Comparison of ENCODE assay signal across 7 cellular contexts in the genomic region with DNA sequence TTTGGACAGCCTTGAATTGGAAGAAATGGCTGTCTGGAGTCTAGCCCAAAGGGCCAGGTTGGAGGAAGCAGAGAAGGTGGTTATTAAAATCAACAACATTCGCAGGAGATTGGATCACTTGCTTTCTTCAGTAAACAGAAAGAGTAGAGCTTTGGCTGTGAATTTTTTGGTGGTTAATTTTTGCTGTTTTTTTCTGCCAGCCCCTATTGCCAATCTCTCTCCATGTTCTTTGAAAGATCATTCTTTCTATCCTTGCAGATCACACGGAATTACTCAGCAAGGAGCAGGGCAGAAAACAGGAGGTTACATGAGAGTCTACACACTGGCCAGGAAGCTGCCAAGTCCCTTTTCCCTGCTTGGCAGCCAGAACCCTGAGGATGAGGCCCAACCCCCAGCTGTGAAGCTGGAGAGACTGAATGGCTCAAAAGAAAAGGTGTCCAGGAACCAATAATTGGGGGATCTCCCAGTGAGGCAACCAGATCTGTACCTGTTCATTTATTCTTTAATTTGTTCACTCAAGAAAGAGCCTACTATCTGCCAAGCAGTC. TPM values are rescaled to one million over a fixed set of nuclear protein-coding genes. Genes with fewer than 3 reads are reported as not detected.
A peak's percentile ranks its signal among the peaks of the same experiment; 100 is the strongest.
DNase-seq lines count a peak whose midpoint lies in the region; ATAC-seq, FAIRE-seq and TF ChIP-seq lines count a peak whose summit lies in the region.

No MANE protein-coding gene starts in this region.

- H3K4me1 ChIP-seq in kidney (ENCODE audit: control insufficient read depth in 1 of 2, insufficient read depth in 1 of 2, low read depth in 1 of 2, low read length in 2 of 2) (peaks cover 33 to 51% of the 10 kb centered on the region in 2 donors), stomach smooth muscle (ENCODE audit: control insufficient read depth, insufficient read depth, low read length) (peaks cover 35% of the 10 kb centered on the region)

- no peaks in the 10 kb centered on the region for H3K27me3 ChIP-seq in HL-60 (ENCODE audit: insufficient read depth, poor library complexity, severe bottlenecking)
- H3K27me3 ChIP-seq in stomach smooth muscle (ENCODE audit: control insufficient read depth in 1 of 2, insufficient read depth in 2 of 2, low read length in 2 of 2) = no peaks in the 10 kb centered on the region

- H3K27ac Mint-ChIP-seq in activated naive CD8-positive, alpha-beta T cell treated with anti-CD3 and anti-CD28 coated beads, Interleukin-2, amount 50 U/mL, for 24 hours = peak overlapping the region; percentile 67

- H3K9me3 ChIP-seq in kidney (ENCODE audit: control insufficient read depth in 1 of 2, low read length in 2 of 2) = no peaks in the 10 kb centered on the region
- no peaks in the 10 kb centered on the region for H3K9me3 ChIP-seq in stomach smooth muscle (ENCODE audit: control insufficient read depth in 2 of 2, low read length in 2 of 2)

- no peak for FAIRE-seq in kidney (lab: Jason Lieb, UNC)

- H3K4me3 Mint-ChIP-seq in activated naive CD8-positive, alpha-beta T cell treated with anti-CD3 and anti-CD28 coated beads, Interleukin-2, amount 50 U/mL, for 24 hours = peak overlapping the region; percentile 22

- H3K27me3 Mint-ChIP-seq in activated naive CD8-positive, alpha-beta T cell treated with anti-CD3 and anti-CD28 coated beads, Interleukin-2, amount 50 U/mL, for 24 hours = no peaks in the 10 kb centered on the region

- no peaks in the 10 kb centered on the region for H3K9me3 Mint-ChIP-seq in activated naive CD8-positive, alpha-beta T cell treated with anti-CD3 and anti-CD28 coated beads, Interleukin-2, amount 50 U/mL, for 24 hours

- intact Hi-C loops in kidney (cut with DNase I) = no loop called here

- H3K4me3 ChIP-seq in HL-60 (replicated peaks; ENCODE audit: insufficient read depth, low read length) (no peak overlapping the region), kidney (ENCODE audit: low read length in 2 of 2) (peak overlapping the region in 1 of 2 donors; percentile 3), stomach smooth muscle (ENCODE audit: low read length in 2 of 2) (peak overlapping the region; percentile 15 to 47)

- peak overlapping the region in 1 of 2 donors; percentile 47 for H3K9ac ChIP-seq in kidney (ENCODE audit: low read length in 2 of 2)
- peak overlapping the region in 1 of 2 donors; percentile 22 for H3K9ac ChIP-seq in stomach smooth muscle (ENCODE audit: low read length in 2 of 2)

- H3K36me3 ChIP-seq in kidney (ENCODE audit: control insufficient read depth in 1 of 2, insufficient read depth in 2 of 2, low read length in 2 of 2) (peaks cover 3 to 6% of the 10 kb centered on the region in 2 donors), stomach smooth muscle (ENCODE audit: control insufficient read depth in 2 of 2, insufficient read depth in 2 of 2, low read length in 2 of 2) (peaks cover 0 to 3% of the 10 kb centered on the region in 2 donors)

- H3K27ac ChIP-seq in HL-60 (replicated peaks) (peak overlapping the region; percentile 72), kidney (ENCODE audit: low read depth in 2 of 2, low read length in 2 of 2) (peak overlapping the region; percentile 61 to 71), stomach smooth muscle (ENCODE audit: low read length) (peak overlapping the region; percentile 68)

- no peak for ATAC-seq in activated naive CD8-positive, alpha-beta T cell treated with anti-CD3 and anti-CD28 coated beads, Interleukin-2, amount 50 U/mL, for 24 hours

- TF ChIP-seq CTCF in HL-60 (IDR thresholded peaks at IDR 0.05; ENCODE audit: insufficient read depth, low read length) (no peak), kidney (IDR thresholded peaks at IDR 0.05; ENCODE audit: borderline replicate concordance, extremely low read depth, insufficient read depth) (no peak)

- H3K4me1 Mint-ChIP-seq in activated naive CD8-positive, alpha-beta T cell treated with anti-CD3 and anti-CD28 coated beads, Interleukin-2, amount 50 U/mL, for 24 hours = peaks cover 61% of the 10 kb centered on the region

- H3K36me3 Mint-ChIP-seq in activated naive CD8-positive, alpha-beta T cell treated with anti-CD3 and anti-CD28 coated beads, Interleukin-2, amount 50 U/mL, for 24 hours (ENCODE audit: low read depth) = peaks cover 8% of the 10 kb centered on the region

- DNase-seq in HL-60 (ENCODE audit: low read depth in 1 of 2, low spot score in 1 of 2) = no peak
- no peak for DNase-seq in activated naive CD8-positive, alpha-beta T cell treated with anti-CD3 and anti-CD28 coated beads, Interleukin-2, amount 50 U/mL, for 24 hours
- DNase-seq in kidney = no peak
- no peak for DNase-seq in inferior parietal cortex (ENCODE audit: extremely low spot score)
- DNase-seq in CD1c-positive myeloid dendritic cell (ENCODE audit: extremely low spot score) = no peak
- DNase-seq in NCI-H2081 (lab: John Stamatoyannopoulos, UW) = no peak

RNA-seq across cellular contexts. Expression of gene GLRX, which starts 13.0 kb away (rescaled TPM):
- 57.4 TPM for total RNA-seq in kidney
- polyA plus RNA-seq in kidney (ENCODE audit: insufficient read depth, low read depth, low replicate concordance) = 324 TPM
